ENCODE assay signal across 8 cellular contexts in genomic region chr21:27564684-27565280, GRCh38.
DNase-seq lines count a peak whose midpoint lies in the region; ATAC-seq and TF ChIP-seq lines count a peak whose summit lies in the region.

No MANE protein-coding gene starts in this region.

- H4K20me1 ChIP-seq in GM23248 (ENCODE audit: insufficient read depth) (no peaks in the 10 kb centered on the region), OCI-LY7 (ENCODE audit: insufficient read depth, low read length) (no peaks in the 10 kb centered on the region)

- CTCF ChIA-PET in A673 (lab: Charles Lee): no interaction called here
- CTCF ChIA-PET in OCI-LY7 (lab: Charles Lee; ENCODE audit: unreplicated experiment): no interaction called here

- H3K4me1 ChIP-seq in A673 (ENCODE audit: insufficient read depth, low read length, poor library complexity, severe bottlenecking) (no peaks in the 10 kb centered on the region), GM23248 (ENCODE audit: insufficient read depth) (peaks cover 28% of the 10 kb centered on the region), OCI-LY7 (ENCODE audit: insufficient read depth, low read length, poor library complexity, severe bottlenecking) (no peaks in the 10 kb centered on the region)

- H3K9me2 ChIP-seq in GM23248 (ENCODE audit: insufficient read depth): no peaks in the 10 kb centered on the region
- H3K9me2 ChIP-seq in OCI-LY7 (ENCODE audit: insufficient read depth, low read length): no peaks in the 10 kb centered on the region

- H3K4me1 Mint-ChIP-seq in endothelial cell (ENCODE audit: unreplicated experiment): no peaks in the 10 kb centered on the region

- intact Hi-C loops in A673 (cut with micrococcal nuclease; ENCODE audit: unreplicated experiment) (loop anchor here (1.0 to 10.0 kb wide), 3 partner anchors 680 to 1180 kb away; no protein-coding TSS in a partner anchor), OCI-LY7 (cut with micrococcal nuclease; ENCODE audit: unreplicated experiment) (no loop called here)

- ATAC-seq in HG03521 (IDR thresholded peaks at IDR 0.05; ENCODE audit: unreplicated experiment): no peak
- ATAC-seq in GM18505 (IDR thresholded peaks at IDR 0.05; ENCODE audit: unreplicated experiment): no peak
- no peak for ATAC-seq in HG03378 (IDR thresholded peaks at IDR 0.05; ENCODE audit: unreplicated experiment)

- H3K4me2 ChIP-seq in GM23248 (ENCODE audit: unreplicated experiment) (no peak overlapping the region), OCI-LY7 (ENCODE audit: low read length) (no peak overlapping the region)

- WGBS in GM23248 (ENCODE audit: low coverage in 1 of 2, low lambda C conversion rate in 2 of 2, missing lambda C conversion rate in 2 of 2), 2 experiments: 79 to 81% methylated on average over 1 of the region's 1 CpG

- H3K9ac ChIP-seq in GM23248: no peak overlapping the region

- no peak overlapping the region for H3K4me3 Mint-ChIP-seq in endothelial cell (ENCODE audit: unreplicated experiment)

- peak overlapping the region; percentile 36 for H2AFZ ChIP-seq in GM23248
- no peak overlapping the region for H2AFZ ChIP-seq in OCI-LY7 (ENCODE audit: low read length)

- POLR2A ChIA-PET in A673 (lab: Charles Lee; ENCODE audit: low non-redundant PET) (no interaction called here), OCI-LY7 (lab: Charles Lee) (interaction anchor here (0.6 to 0.8 kb wide), 2 partner anchors 19 to 29 kb away, joined by 3 to 4 read pairs; no protein-coding TSS in a partner anchor)

- H3K36me3 ChIP-seq in A673 (ENCODE audit: insufficient read depth, low read length, poor library complexity, severe bottlenecking) (no peaks in the 10 kb centered on the region), GM23248 (ENCODE audit: low read depth) (no peaks in the 10 kb centered on the region), OCI-LY7 (ENCODE audit: insufficient read depth, low read length) (no peaks in the 10 kb centered on the region)

- H3K9me3 ChIP-seq in A673 (ENCODE audit: low read depth, low read length, poor library complexity, severe bottlenecking) (no peaks in the 10 kb centered on the region), GM23248 (ENCODE audit: low read depth) (no peaks in the 10 kb centered on the region), OCI-LY7 (ENCODE audit: low read length) (no peaks in the 10 kb centered on the region)

- H3K27ac ChIP-seq in A673 (ENCODE audit: low read depth, low read length, poor library complexity, severe bottlenecking): no peak overlapping the region
- H3K27ac ChIP-seq in GM23248: peak overlapping the region; percentile 3; the same call in 1 of the 2 replicates
- H3K27ac ChIP-seq in OCI-LY7 (ENCODE audit: low read depth, low read length, poor library complexity, severe bottlenecking): no peak overlapping the region

- H3K4me3 ChIP-seq in A673 (ENCODE audit: low read depth, low read length, poor library complexity, severe bottlenecking): no peak overlapping the region
- H3K4me3 ChIP-seq in GM23248: no peak overlapping the region
- H3K4me3 ChIP-seq in OCI-LY7 (ENCODE audit: low read depth, low read length, poor library complexity, severe bottlenecking): no peak overlapping the region

- TF ChIP-seq CTCF in A673 (conservative IDR thresholded peaks at IDR 0.05; ENCODE audit: low read depth, low read length) (peak; percentile 66), OCI-LY7 (conservative IDR thresholded peaks at IDR 0.05; ENCODE audit: low read length) (peak; percentile 72), endothelial cell (IDR thresholded peaks at IDR 0.05; ENCODE audit: unreplicated experiment) (peak; percentile 39)

- DNase-seq in A673 (ENCODE audit: low spot score) (peak; percentile 24), GM23248 (peak; percentile 55), OCI-LY7 (ENCODE audit: low spot score) (peak; percentile 5), endothelial cell (ENCODE audit: low spot score) (peak; percentile 29), myocyte (ENCODE audit: low read depth) (peak; percentile 81)

- no peak for TF ChIP-seq POLR2A in GM18505 (IDR thresholded peaks at IDR 0.05; ENCODE audit: borderline replicate concordance, extremely low read depth, insufficient read depth, insufficient read length)

- H3K27me3 ChIP-seq in A673 (replicated peaks; ENCODE audit: insufficient read depth, low read depth, low read length, poor library complexity) (no peaks in the 10 kb centered on the region), GM23248 (replicated peaks; ENCODE audit: insufficient read depth) (no peaks in the 10 kb centered on the region)

- no peaks in the 10 kb centered on the region for H3K27me3 Mint-ChIP-seq in endothelial cell (ENCODE audit: unreplicated experiment)

- in situ Hi-C loops in GM23248 (cut with MboI): no loop called here

- H3K79me2 ChIP-seq in GM23248 (ENCODE audit: insufficient read depth) (no peaks in the 10 kb centered on the region), OCI-LY7 (ENCODE audit: insufficient read depth, low read depth, low read length) (no peaks in the 10 kb centered on the region)

- BruUV-seq in A673 (replicated peaks; lab: Mats Ljungman, UMichigan) (no TSS peak), OCI-LY7 (replicated peaks; lab: Mats Ljungman, UMichigan) (no TSS peak)

- no peaks in the 10 kb centered on the region for H3K36me3 Mint-ChIP-seq in endothelial cell (ENCODE audit: low read depth, unreplicated experiment)

- H3K9me3 Mint-ChIP-seq in endothelial cell (ENCODE audit: unreplicated experiment): no peaks in the 10 kb centered on the region

- no peak overlapping the region for H3K27ac Mint-ChIP-seq in endothelial cell (ENCODE audit: unreplicated experiment)

- H3F3A ChIP-seq in GM23248 (ENCODE audit: insufficient read depth): peaks cover 21% of the 10 kb centered on the region

Comparison
In these comparisons a context has a peak if more than half of its experiments do, and no peak if none do; other contexts are left out.
1. DNase-seq: peak in every context shown above with its lines; median percentile 81 in myocyte; 55 in GM23248; 29 in endothelial cell; 24 in A673; 5 in OCI-LY7.